Comparison of ENCODE assay signal across 1 cellular context in genomic region chr9:124507880-124508432, GRCh38.
TF ChIP-seq lines count a peak whose summit lies in the region.

No MANE protein-coding gene starts in this region.

TF ChIP-seq in HepG2, 621 proteins besides CTCF, POLR2A, EP300 and RAD21 (continued from another document and continues in another):
- 0 out of 2 replicates have a peak, but pooled peaks have one; percentile 24 for TF ChIP-seq ZNF263 (CRISPR knock-in tag; IDR thresholded peaks at IDR 0.05)
- TF ChIP-seq ZFP62 (CRISPR knock-in tag; IDR thresholded peaks at IDR 0.05): no peak
- TF ChIP-seq MBD4 (IDR thresholded peaks at IDR 0.05; ENCODE audit: borderline replicate concordance, low read length): no peak
- no peak for TF ChIP-seq NONO (IDR thresholded peaks at IDR 0.05)
- TF ChIP-seq NONO (CRISPR knock-in tag; conservative IDR thresholded peaks at IDR 0.05): no peak
- TF ChIP-seq PTBP1 (IDR thresholded peaks at IDR 0.05; ENCODE audit: low read depth, low read length, poor library complexity, severe bottlenecking): no peak
- no peak for TF ChIP-seq IRX3 (CRISPR knock-in tag; IDR thresholded peaks at IDR 0.05; ENCODE audit: borderline replicate concordance, low read depth)
- TF ChIP-seq ZNF562 (CRISPR knock-in tag; IDR thresholded peaks at IDR 0.05; ENCODE audit: borderline replicate concordance): no peak
- TF ChIP-seq TBX2 (CRISPR knock-in tag; IDR thresholded peaks at IDR 0.05; ENCODE audit: borderline replicate concordance): 0 out of 2 replicates have a peak, but pooled peaks have one; percentile 2
- no peak for TF ChIP-seq AGO2 (optimal IDR thresholded peaks at IDR 0.05; ENCODE audit: low read depth, low read length)
- TF ChIP-seq ZNF121 (CRISPR knock-in tag; IDR thresholded peaks at IDR 0.05): 0 out of 2 replicates have a peak, but pooled peaks have one; percentile 40
- TF ChIP-seq SRF (IDR thresholded peaks at IDR 0.05; ENCODE audit: low read depth, low read length): no peak
- TF ChIP-seq AKAP8 (CRISPR knock-in tag; IDR thresholded peaks at IDR 0.05): peak; percentile 53; the same call in 1 of the 2 replicates
- TF ChIP-seq ZSCAN25 (CRISPR knock-in tag; IDR thresholded peaks at IDR 0.05): no peak
- TF ChIP-seq ZFP36L1 (CRISPR knock-in tag; IDR thresholded peaks at IDR 0.05): no peak
- no peak for TF ChIP-seq ZXDC (CRISPR knock-in tag; IDR thresholded peaks at IDR 0.05)
- 0 out of 2 replicates have a peak, but pooled peaks have one; percentile 6 for TF ChIP-seq AHR (CRISPR knock-in tag; IDR thresholded peaks at IDR 0.05)
- 0 out of 2 replicates have a peak, but pooled peaks have one; percentile 9 for TF ChIP-seq DMAP1 (CRISPR knock-in tag; IDR thresholded peaks at IDR 0.05)
- TF ChIP-seq EED (CRISPR knock-in tag; IDR thresholded peaks at IDR 0.05): no peak
- peak; percentile 18; the same call in 1 of the 2 replicates for TF ChIP-seq ZNF609 (CRISPR knock-in tag; IDR thresholded peaks at IDR 0.05; ENCODE audit: borderline replicate concordance)
- TF ChIP-seq MYC (CRISPR knock-in tag; IDR thresholded peaks at IDR 0.05; ENCODE audit: borderline replicate concordance): 0 out of 2 replicates have a peak, but pooled peaks have one; percentile 31
- TF ChIP-seq ZNF234 (CRISPR knock-in tag; conservative IDR thresholded peaks at IDR 0.05): no peak
- no peak for TF ChIP-seq SRSF1 (optimal IDR thresholded peaks at IDR 0.05; ENCODE audit: low read depth, low read length)
- 0 out of 2 replicates have a peak, but pooled peaks have one; percentile 34 for TF ChIP-seq THAP8 (CRISPR knock-in tag; IDR thresholded peaks at IDR 0.05; ENCODE audit: borderline replicate concordance)
- TF ChIP-seq ZSCAN12 (CRISPR knock-in tag; IDR thresholded peaks at IDR 0.05): no peak
- no peak for TF ChIP-seq NR3C1 (CRISPR knock-in tag; IDR thresholded peaks at IDR 0.05)
- TF ChIP-seq GABPA (IDR thresholded peaks at IDR 0.05; ENCODE audit: low read depth, low read length): no peak
- peak; percentile 48; the same call in 1 of the 2 replicates for TF ChIP-seq GABPA (CRISPR knock-in tag; IDR thresholded peaks at IDR 0.05; ENCODE audit: low read depth)
- no peak for TF ChIP-seq ZNF230 (CRISPR knock-in tag; IDR thresholded peaks at IDR 0.05)
- TF ChIP-seq ISL2 (CRISPR knock-in tag; IDR thresholded peaks at IDR 0.05): no peak
- TF ChIP-seq ZC3H4 (CRISPR knock-in tag; IDR thresholded peaks at IDR 0.05; ENCODE audit: borderline replicate concordance): 0 out of 2 replicates have a peak, but pooled peaks have one; percentile 27
- TF ChIP-seq MAX (IDR thresholded peaks at IDR 0.05): no peak
- TF ChIP-seq DMTF1 (CRISPR knock-in tag; IDR thresholded peaks at IDR 0.05): no peak
- TF ChIP-seq ATF7-NPFF (CRISPR knock-in tag; IDR thresholded peaks at IDR 0.05; ENCODE audit: low read depth): no peak
- TF ChIP-seq, protein P1, sequence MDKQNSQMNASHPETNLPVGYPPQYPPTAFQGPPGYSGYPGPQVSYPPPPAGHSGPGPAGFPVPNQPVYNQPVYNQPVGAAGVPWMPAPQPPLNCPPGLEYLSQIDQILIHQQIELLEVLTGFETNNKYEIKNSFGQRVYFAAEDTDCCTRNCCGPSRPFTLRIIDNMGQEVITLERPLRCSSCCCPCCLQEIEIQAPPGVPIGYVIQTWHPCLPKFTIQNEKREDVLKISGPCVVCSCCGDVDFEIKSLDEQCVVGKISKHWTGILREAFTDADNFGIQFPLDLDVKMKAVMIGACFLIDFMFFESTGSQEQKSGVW (CRISPR knock-in tag; IDR thresholded peaks at IDR 0.05; ENCODE audit: borderline replicate concordance): no peak
- TF ChIP-seq SNAPC2 (CRISPR knock-in tag; IDR thresholded peaks at IDR 0.05): no peak
- no peak for TF ChIP-seq ARNT (IDR thresholded peaks at IDR 0.05)
- TF ChIP-seq ZNF274 (CRISPR knock-in tag; IDR thresholded peaks at IDR 0.05): no peak
- TF ChIP-seq, protein P2, sequence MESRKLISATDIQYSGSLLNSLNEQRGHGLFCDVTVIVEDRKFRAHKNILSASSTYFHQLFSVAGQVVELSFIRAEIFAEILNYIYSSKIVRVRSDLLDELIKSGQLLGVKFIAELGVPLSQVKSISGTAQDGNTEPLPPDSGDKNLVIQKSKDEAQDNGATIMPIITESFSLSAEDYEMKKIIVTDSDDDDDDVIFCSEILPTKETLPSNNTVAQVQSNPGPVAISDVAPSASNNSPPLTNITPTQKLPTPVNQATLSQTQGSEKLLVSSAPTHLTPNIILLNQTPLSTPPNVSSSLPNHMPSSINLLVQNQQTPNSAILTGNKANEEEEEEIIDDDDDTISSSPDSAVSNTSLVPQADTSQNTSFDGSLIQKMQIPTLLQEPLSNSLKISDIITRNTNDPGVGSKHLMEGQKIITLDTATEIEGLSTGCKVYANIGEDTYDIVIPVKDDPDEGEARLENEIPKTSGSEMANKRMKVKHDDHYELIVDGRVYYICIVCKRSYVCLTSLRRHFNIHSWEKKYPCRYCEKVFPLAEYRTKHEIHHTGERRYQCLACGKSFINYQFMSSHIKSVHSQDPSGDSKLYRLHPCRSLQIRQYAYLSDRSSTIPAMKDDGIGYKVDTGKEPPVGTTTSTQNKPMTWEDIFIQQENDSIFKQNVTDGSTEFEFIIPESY (CRISPR knock-in tag; IDR thresholded peaks at IDR 0.05): 0 out of 2 replicates have a peak, but pooled peaks have one; percentile 6
- TF ChIP-seq POLR2AphosphoS2 (IDR thresholded peaks at IDR 0.05; ENCODE audit: low read depth, low read length): no peak
- TF ChIP-seq ZZZ3 (CRISPR knock-in tag; IDR thresholded peaks at IDR 0.05; ENCODE audit: borderline replicate concordance): no peak
- no peak for TF ChIP-seq MAFK (conservative IDR thresholded peaks at IDR 0.05 in 1 of 2, IDR thresholded peaks at IDR 0.05 in 1 of 2; ENCODE audit: low read length in 2 of 2)
- no peak for TF ChIP-seq ZNF619 (CRISPR knock-in tag; IDR thresholded peaks at IDR 0.05)
- TF ChIP-seq TARDBP (CRISPR knock-in tag; IDR thresholded peaks at IDR 0.05): peak; percentile 19; the same call in 1 of the 2 replicates
- TF ChIP-seq ZBTB38 (CRISPR knock-in tag; IDR thresholded peaks at IDR 0.05): peak; percentile 14
- TF ChIP-seq ZNF772 (CRISPR knock-in tag; IDR thresholded peaks at IDR 0.05): 0 out of 2 replicates have a peak, but pooled peaks have one; percentile 23
- no peak for TF ChIP-seq SPEN (CRISPR knock-in tag; IDR thresholded peaks at IDR 0.05; ENCODE audit: low read depth)
- TF ChIP-seq MYPOP (CRISPR knock-in tag; IDR thresholded peaks at IDR 0.05): no peak
- TF ChIP-seq ZFP36 (IDR thresholded peaks at IDR 0.05; ENCODE audit: borderline replicate concordance, low read depth, low read length, partially characterized antibody): no peak
- TF ChIP-seq STAG1 (CRISPR knock-in tag; IDR thresholded peaks at IDR 0.05): no peak
- TF ChIP-seq ZC3H13 (CRISPR knock-in tag; IDR thresholded peaks at IDR 0.05): no peak
- TF ChIP-seq ZNF891 (CRISPR knock-in tag; IDR thresholded peaks at IDR 0.05): peak; percentile 63; the same call in 1 of the 2 replicates
- no peak for TF ChIP-seq NFE2L1 (CRISPR knock-in tag; IDR thresholded peaks at IDR 0.05; ENCODE audit: borderline replicate concordance)
- peak; percentile 71 for TF ChIP-seq BORCS8-MEF2B (CRISPR knock-in tag; IDR thresholded peaks at IDR 0.05)
- TF ChIP-seq EZH2 (conservative IDR thresholded peaks at IDR 0.05; ENCODE audit: low read depth, low read length): no peak
- TF ChIP-seq FLYWCH1 (CRISPR knock-in tag; IDR thresholded peaks at IDR 0.05): no peak
- 0 out of 2 replicates have a peak, but pooled peaks have one; percentile 15 for TF ChIP-seq ARNTL (CRISPR knock-in tag; IDR thresholded peaks at IDR 0.05)
- no peak for TF ChIP-seq ZNF33B (CRISPR knock-in tag; IDR thresholded peaks at IDR 0.05)
- TF ChIP-seq, protein P3, sequence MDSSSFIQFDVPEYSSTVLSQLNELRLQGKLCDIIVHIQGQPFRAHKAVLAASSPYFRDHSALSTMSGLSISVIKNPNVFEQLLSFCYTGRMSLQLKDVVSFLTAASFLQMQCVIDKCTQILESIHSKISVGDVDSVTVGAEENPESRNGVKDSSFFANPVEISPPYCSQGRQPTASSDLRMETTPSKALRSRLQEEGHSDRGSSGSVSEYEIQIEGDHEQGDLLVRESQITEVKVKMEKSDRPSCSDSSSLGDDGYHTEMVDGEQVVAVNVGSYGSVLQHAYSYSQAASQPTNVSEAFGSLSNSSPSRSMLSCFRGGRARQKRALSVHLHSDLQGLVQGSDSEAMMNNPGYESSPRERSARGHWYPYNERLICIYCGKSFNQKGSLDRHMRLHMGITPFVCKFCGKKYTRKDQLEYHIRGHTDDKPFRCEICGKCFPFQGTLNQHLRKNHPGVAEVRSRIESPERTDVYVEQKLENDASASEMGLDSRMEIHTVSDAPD (CRISPR knock-in tag; IDR thresholded peaks at IDR 0.05): no peak
